In the genomic region with DNA sequence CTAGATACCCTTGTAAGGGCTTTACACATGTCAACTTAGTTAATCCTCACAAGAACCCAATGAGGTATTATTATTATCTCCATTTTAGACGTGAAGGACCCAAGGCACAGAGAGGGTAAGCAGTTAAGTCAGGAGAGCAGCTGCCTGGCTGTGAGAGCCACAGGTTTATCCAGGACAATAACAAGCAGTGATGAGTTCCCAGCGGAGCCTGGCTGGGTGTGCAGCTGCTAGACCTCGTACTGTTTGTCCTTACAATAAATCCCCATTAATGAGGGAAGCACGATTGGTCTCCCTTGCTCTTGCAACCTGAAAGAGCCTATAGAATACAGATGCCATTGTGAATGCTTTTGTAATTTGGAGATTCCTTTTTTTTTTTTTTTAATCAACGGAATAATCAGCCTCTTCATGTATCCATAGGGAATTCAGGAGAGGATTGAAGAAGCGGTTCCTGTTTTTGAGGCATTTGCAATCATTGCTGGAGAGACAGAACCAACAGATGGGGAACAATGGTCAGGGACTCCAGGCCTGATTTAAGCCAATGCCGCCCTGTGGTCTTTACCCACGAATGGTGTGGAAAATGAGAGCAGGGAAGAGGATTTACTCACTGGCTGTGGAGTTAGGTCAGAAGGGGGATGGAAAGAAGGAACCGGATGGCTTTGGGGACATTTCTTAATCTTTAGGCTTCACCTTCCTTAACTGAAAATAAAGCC, we compare ENCODE assay signal across 15 cellular contexts. TPM values are rescaled to one million over a fixed set of nuclear protein-coding genes. Genes with fewer than 3 reads are reported as not detected.
DNase-seq lines count a peak whose midpoint lies in the region; ATAC-seq lines count a peak whose summit lies in the region.
"Had no signal": no experiment of that assay in that cellular context is flagged by ENCODE, and none has a peak within 500 bp of the region (broad histone marks: within the 10 kb centered on the region; RNA-seq: fewer than 3 reads in every experiment).

No MANE protein-coding gene starts in this region.

- H3K9me3 ChIP-seq in mesodermal cell (ENCODE audit: control insufficient read depth, low read length): no peaks in the 10 kb centered on the region
- H3K9me3 ChIP-seq: suprapubic skin had no signal

- H3K4me3 ChIP-seq in mesodermal cell (ENCODE audit: extremely low read depth, insufficient read depth, low read length, poor library complexity, severe bottlenecking): no peak overlapping the region
- H3K4me3 ChIP-seq: suprapubic skin had no signal

- 82 to 86% methylated on average over 5 to 6 of the region's 9 CpGs for WGBS in mesodermal cell (ENCODE audit: insufficient coverage in 2 of 2), 2 experiments

- peaks cover 10% of the 10 kb centered on the region for H3K4me1 Mint-ChIP-seq in activated T-cell treated with anti-CD3 and anti-CD28 coated beads, Interleukin-2, amount 50 U/mL, for 72 hours (ENCODE audit: low read depth)

- no peaks in the 10 kb centered on the region for H3K36me3 Mint-ChIP-seq in activated T-cell treated with anti-CD3 and anti-CD28 coated beads, Interleukin-2, amount 50 U/mL, for 72 hours (ENCODE audit: insufficient read depth in 2 of 2)

- no peak overlapping the region for H3K27ac Mint-ChIP-seq in activated T-cell treated with anti-CD3 and anti-CD28 coated beads, Interleukin-2, amount 50 U/mL, for 72 hours
- H3K27ac Mint-ChIP-seq: activated naive CD4-positive, alpha-beta T cell treated with anti-CD3 and anti-CD28 coated beads for 36 hours had no signal

- no peaks in the 10 kb centered on the region for H3K36me3 ChIP-seq in mesodermal cell (ENCODE audit: control insufficient read depth, insufficient read depth, low read length)
- H3K36me3 ChIP-seq: suprapubic skin had no signal

- ATAC-seq in activated T-cell treated with anti-CD3 and anti-CD28 coated beads, Interleukin-2, amount 50 U/mL, for 72 hours (replicated peaks in 1 of 2): no peak
- no peak for ATAC-seq in HG03025 (IDR thresholded peaks at IDR 0.05; ENCODE audit: low FRiP score, unreplicated experiment)
- no peak for ATAC-seq in GM18867 (IDR thresholded peaks at IDR 0.05; ENCODE audit: unreplicated experiment)

- H3K4me1 ChIP-seq in mesodermal cell (ENCODE audit: control insufficient read depth, insufficient read depth, low read length, poor library complexity, severe bottlenecking): peaks cover 17% of the 10 kb centered on the region
- H3K4me1 ChIP-seq: parathyroid adenoma had no signal

- no peaks in the 10 kb centered on the region for H3K9me3 Mint-ChIP-seq in activated T-cell treated with anti-CD3 and anti-CD28 coated beads, Interleukin-2, amount 50 U/mL, for 72 hours
- H3K9me3 Mint-ChIP-seq: activated naive CD4-positive, alpha-beta T cell treated with anti-CD3 and anti-CD28 coated beads for 36 hours had no signal

- peak overlapping the region; percentile 18 for H3K27ac ChIP-seq in mesodermal cell (ENCODE audit: low read depth, low read length, severe bottlenecking)
- H3K27ac ChIP-seq: parathyroid adenoma, suprapubic skin had no signal

- no peaks in the 10 kb centered on the region for H3K27me3 Mint-ChIP-seq in activated T-cell treated with anti-CD3 and anti-CD28 coated beads, Interleukin-2, amount 50 U/mL, for 72 hours (ENCODE audit: low read depth)

- no peak overlapping the region for H3K4me3 Mint-ChIP-seq in activated T-cell treated with anti-CD3 and anti-CD28 coated beads, Interleukin-2, amount 50 U/mL, for 72 hours
- H3K4me3 Mint-ChIP-seq: activated naive CD4-positive, alpha-beta T cell treated with anti-CD3 and anti-CD28 coated beads for 36 hours had no signal

- DNase-seq in COLO668 (lab: John Stamatoyannopoulos, UW; ENCODE audit: unreplicated experiment): peak; percentile 65
- DNase-seq in NCI-H146 treated with DMSO at 0.1 percent for 48 hours (lab: John Stamatoyannopoulos, UW; ENCODE audit: unreplicated experiment): peak; percentile 90
- peak; percentile 85 for DNase-seq in NCI-H748 treated with DMSO at 0.1 percent for 48 hours (lab: John Stamatoyannopoulos, UW)
- DNase-seq in activated T-cell treated with anti-CD3 and anti-CD28 coated beads, Interleukin-2, amount 50 U/mL, for 72 hours: no peak
- DNase-seq in NK-92 (lab: John Stamatoyannopoulos, UW; ENCODE audit: unreplicated experiment): no peak
- DNase-seq: activated CD4-positive, CD25-positive, alpha-beta regulatory T cell; activated naive CD4-positive, alpha-beta T cell treated with anti-CD3 and anti-CD28 coated beads for 36 hours; DMS79 had no signal

RNA-seq across cellular contexts. Expression of gene ASB4, which starts 12.3 kb away (rescaled TPM):
- polyA plus RNA-seq in mesodermal cell (2013, experiment 1 of 2): 0.07 TPM
- 0.20 TPM for polyA plus RNA-seq in mesodermal cell (2013, experiment 2 of 2)
- total RNA-seq in activated T-cell treated with anti-CD3 and anti-CD28 coated beads, Interleukin-2, amount 50 U/mL, for 72 hours: not detected
- total RNA-seq: activated naive CD4-positive, alpha-beta T cell treated with anti-CD3 and anti-CD28 coated beads for 36 hours; M059J; OCI-LY7 had no signal

RNA-seq across cellular contexts. Expression of gene PON2, which starts 38.6 kb away (rescaled TPM):
- 97.3 TPM for polyA plus RNA-seq in mesodermal cell (2013, experiment 1 of 2)
- 103 TPM for polyA plus RNA-seq in mesodermal cell (2013, experiment 2 of 2)
- 1 to 10 TPM; 4.4 to 6.9 TPM for total RNA-seq in activated T-cell treated with anti-CD3 and anti-CD28 coated beads, Interleukin-2, amount 50 U/mL, for 72 hours
- total RNA-seq: OCI-LY7 had no signal

Comparison
In these comparisons a context has a peak if more than half of its experiments do, and no peak if none do; other contexts are left out.
1. DNase-seq: peak in COLO668 (single experiment), NCI-H146 treated with DMSO at 0.1 percent for 48 hours (single experiment) and NCI-H748 treated with DMSO at 0.1 percent for 48 hours (single experiment); none in activated T-cell treated with anti-CD3 and anti-CD28 coated beads, Interleukin-2, amount 50 U/mL, for 72 hours (0 of 2) and NK-92 (single experiment).